Comparison of ENCODE assay signal across 8 cellular contexts in genomic region chr7:36986429-36987362, GRCh38.
DNase-seq lines count a peak whose midpoint lies in the region; ATAC-seq and TF ChIP-seq lines count a peak whose summit lies in the region.

No MANE protein-coding gene starts in this region.

- H3K9me3 Mint-ChIP-seq in osteocyte (ENCODE audit: unreplicated experiment), result no peaks in the 10 kb centered on the region

- peak; percentile 85 for DNase-seq in GM03348 (ENCODE audit: low spot score)
- DNase-seq in HT-29 (ENCODE audit: low spot score), result peak; percentile 70
- DNase-seq in RKO (ENCODE audit: low spot score), result peak; percentile 32
- peak; percentile 32 for DNase-seq in activated gamma-delta T cell treated with anti-CD3 and anti-CD28 coated beads, Interleukin-2, amount 50 U/mL, for 16 hours (ENCODE audit: low read depth)
- DNase-seq in osteocyte (ENCODE audit: extremely low spot score, unreplicated experiment), result no peak
- peak; percentile 74 for DNase-seq in upper lobe of right lung
- no peak for DNase-seq in NCI-H226

- no peak for TF ChIP-seq POLR2A in gastroesophageal sphincter (IDR thresholded peaks at IDR 0.05)

- H3K36me3 Mint-ChIP-seq in osteocyte (ENCODE audit: unreplicated experiment), result no peaks in the 10 kb centered on the region

- H3K4me1 ChIP-seq in gastroesophageal sphincter, result peaks cover 0 to 42% (median 12%) of the 10 kb centered on the region in 3 donors
- H3K4me1 ChIP-seq in upper lobe of right lung, result peaks cover 17% of the 10 kb centered on the region

- intact Hi-C loops in upper lobe of right lung (cut with DNase I), result no loop called here

- H3K27me3 ChIP-seq in gastroesophageal sphincter (no peaks in the 10 kb centered on the region), upper lobe of right lung (no peaks in the 10 kb centered on the region)

- ATAC-seq in gastroesophageal sphincter, result no peak
- ATAC-seq in upper lobe of right lung, result peak; percentile 90

- peaks cover 6% of the 10 kb centered on the region for H3K4me1 Mint-ChIP-seq in osteocyte (ENCODE audit: unreplicated experiment)

- H3K4me3 Mint-ChIP-seq in osteocyte (ENCODE audit: unreplicated experiment), result no peak overlapping the region

- no peak for TF ChIP-seq EP300 in gastroesophageal sphincter (IDR thresholded peaks at IDR 0.05)

- WGBS in gastroesophageal sphincter (ENCODE audit: low coverage in 1 of 2), 2 donors, result 57 to 69% methylated on average over 10 to 12 of the region's 14 CpGs

- H3K27ac ChIP-seq in gastroesophageal sphincter, result peak overlapping the region in 1 of 4 donors; percentile 68
- no peak overlapping the region for H3K27ac ChIP-seq in upper lobe of right lung

- peak; percentile 55 to 76 (median 69) for TF ChIP-seq CTCF in gastroesophageal sphincter (IDR thresholded peaks at IDR 0.05)
- peak; percentile 87 for TF ChIP-seq CTCF in osteocyte (IDR thresholded peaks at IDR 0.05)
- TF ChIP-seq CTCF in upper lobe of right lung (IDR thresholded peaks at IDR 0.05), result peak; percentile 79

- no peak overlapping the region for H3K27ac Mint-ChIP-seq in osteocyte (ENCODE audit: unreplicated experiment)

- H3K27me3 Mint-ChIP-seq in osteocyte (ENCODE audit: unreplicated experiment), result peaks cover 27% of the 10 kb centered on the region

- H3K36me3 ChIP-seq in gastroesophageal sphincter (no peaks in the 10 kb centered on the region), upper lobe of right lung (no peaks in the 10 kb centered on the region)

- H3K9me3 ChIP-seq in gastroesophageal sphincter, result no peaks in the 10 kb centered on the region
- no peaks in the 10 kb centered on the region for H3K9me3 ChIP-seq in upper lobe of right lung

- H3K4me3 ChIP-seq in gastroesophageal sphincter (no peak overlapping the region), upper lobe of right lung (no peak overlapping the region)

Comparison
In these comparisons a context has a peak if more than half of its experiments do, and no peak if none do; other contexts are left out.
1. DNase-seq: peak in GM03348 (single experiment), HT-29 (single experiment), RKO (single experiment), activated gamma-delta T cell treated with anti-CD3 and anti-CD28 coated beads, Interleukin-2, amount 50 U/mL, for 16 hours (single experiment) and upper lobe of right lung (single experiment); none in osteocyte (single experiment) and NCI-H226 (single experiment).
2. Peak in every context shown above with its lines, with median percentiles within 50 percentile points of each other: CTCF ChIP-seq.